In genomic region chr20:19874328-19874727, GRCh38 we compare ENCODE assay signal across 25 cellular contexts.
"Had no signal": no experiment of that assay in that cellular context is flagged by ENCODE, and none has a peak within 500 bp of the region (broad histone marks: within the 10 kb centered on the region; RNA-seq: fewer than 3 reads in every experiment).

No MANE protein-coding gene starts in this region.

- H3K4me3 Mint-ChIP-seq: activated CD4-positive, alpha-beta memory T cell treated with anti-CD3 and anti-CD28 coated beads for 36 hours; activated CD4-positive, alpha-beta T cell treated with anti-CD3 and anti-CD28 coated beads, Interleukin-2, amount 10 ng/mL, durations not matched to agents 24 days and 14 days; activated naive CD4-positive, alpha-beta T cell treated with anti-CD3 and anti-CD28 coated beads, Interleukin-2, amount 10 ng/mL, durations not matched to agents 7 days and 5 days; activated naive CD8-positive, alpha-beta T cell treated with anti-CD3 and anti-CD28 coated beads, Interleukin-2, amount 10 ng/mL, durations not matched to agents 7 days and 5 days; activated T-cell treated with anti-CD3 and anti-CD28 coated beads, Interleukin-2, amount 50 U/mL, for 24 hours; memory B cell; naive thymus-derived CD8-positive, alpha-beta T cell; stimulated activated naive B cell treated with anti-CD40 and anti-IgM and Interleukin-4, amounts not matched to agents 10 μg/mL and 1 μg/mL and 100 μg/mL, for 72 hours had no signal

- H3K27me3 ChIP-seq: ascending aorta, brain microvascular endothelial cell, esophagus squamous epithelium, right atrium auricular region, stomach, thyroid gland, upper lobe of right lung had no signal

- ATAC-seq: naive thymus-derived CD8-positive, alpha-beta T cell; stimulated activated naive B cell treated with anti-CD40 and anti-IgM and Interleukin-4, amounts not matched to agents 10 μg/mL and 1 μg/mL and 100 μg/mL, for 72 hours; upper lobe of right lung had no signal

- H3K4me3 ChIP-seq: ascending aorta, esophagus squamous epithelium, right atrium auricular region, stomach, thyroid gland, upper lobe of right lung had no signal

- H3K27me3 Mint-ChIP-seq: activated CD4-positive, alpha-beta T cell treated with anti-CD3 and anti-CD28 coated beads, Interleukin-2, amount 10 ng/mL, durations not matched to agents 24 days and 14 days; activated naive CD4-positive, alpha-beta T cell treated with anti-CD3 and anti-CD28 coated beads, Interleukin-2, amount 10 ng/mL, durations not matched to agents 7 days and 5 days; activated naive CD8-positive, alpha-beta T cell treated with anti-CD3 and anti-CD28 coated beads, Interleukin-2, amount 10 ng/mL, durations not matched to agents 7 days and 5 days; activated T-cell treated with anti-CD3 and anti-CD28 coated beads, Interleukin-2, amount 50 U/mL, for 24 hours had no signal

- H3K9me3 ChIP-seq: ascending aorta, esophagus squamous epithelium, stomach, thyroid gland, upper lobe of right lung had no signal

- H3K4me1 Mint-ChIP-seq: activated CD4-positive, alpha-beta T cell treated with anti-CD3 and anti-CD28 coated beads, Interleukin-2, amount 10 ng/mL, durations not matched to agents 24 days and 14 days; activated naive CD4-positive, alpha-beta T cell treated with anti-CD3 and anti-CD28 coated beads, Interleukin-2, amount 10 ng/mL, durations not matched to agents 7 days and 5 days; activated naive CD8-positive, alpha-beta T cell treated with anti-CD3 and anti-CD28 coated beads, Interleukin-2, amount 10 ng/mL, durations not matched to agents 7 days and 5 days had no signal

- H3K27ac ChIP-seq: ascending aorta, brain microvascular endothelial cell, esophagus squamous epithelium, right atrium auricular region, stomach, thyroid gland, upper lobe of right lung had no signal

- H3K36me3 ChIP-seq: brain microvascular endothelial cell, upper lobe of right lung had no signal

- DNase-seq: activated CD4-positive, alpha-beta memory T cell treated with anti-CD3 and anti-CD28 coated beads for 36 hours; activated CD4-positive, alpha-beta T cell treated with anti-CD3 and anti-CD28 coated beads, Interleukin-2, amount 10 ng/mL, durations not matched to agents 24 days and 14 days; activated CD4-positive, CD25-positive, alpha-beta regulatory T cell treated with anti-CD3 and anti-CD28 coated beads, Interleukin-2, amount 50 U/mL, for 72 hours; activated CD8-positive, alpha-beta memory T cell treated with anti-CD3 and anti-CD28 coated beads, Interleukin-2, amount 50 U/mL, for 4 hours; activated gamma-delta T cell; activated naive CD4-positive, alpha-beta T cell treated with anti-CD3 and anti-CD28 coated beads, Interleukin-2, amount 10 ng/mL, durations not matched to agents 7 days and 5 days; activated naive CD8-positive, alpha-beta T cell treated with anti-CD3 and anti-CD28 coated beads, Interleukin-2, amount 10 ng/mL, durations not matched to agents 7 days and 5 days; activated T-cell treated with anti-CD3 and anti-CD28 coated beads, Interleukin-2, amount 50 U/mL, for 24 hours; brain microvascular endothelial cell; central memory CD4-positive, alpha-beta T cell; esophagus squamous epithelium; glutamatergic neuron; islet precursor cell; midbrain; naive thymus-derived CD8-positive, alpha-beta T cell; stimulated activated CD4-positive, alpha-beta T cell treated with anti-CD3 and anti-CD28 coated beads, Interleukin-15, amount 100 ng/mL, for 24 hours; stimulated activated CD4-positive, alpha-beta T cell treated with anti-CD3 and anti-CD28 coated beads, Interleukin-2, amount 100 ng/mL, for 24 hours; stimulated activated naive B cell treated with anti-CD40 and anti-IgM and Interleukin-4, amounts not matched to agents 10 μg/mL and 1 μg/mL and 100 μg/mL, for 72 hours; stomach; T-helper 2 cell; thyroid gland; upper lobe of right lung had no signal

- H3K27ac Mint-ChIP-seq: activated CD4-positive, alpha-beta memory T cell treated with anti-CD3 and anti-CD28 coated beads for 36 hours; activated CD4-positive, alpha-beta T cell treated with anti-CD3 and anti-CD28 coated beads, Interleukin-2, amount 10 ng/mL, durations not matched to agents 24 days and 14 days; activated naive CD4-positive, alpha-beta T cell treated with anti-CD3 and anti-CD28 coated beads, Interleukin-2, amount 10 ng/mL, durations not matched to agents 7 days and 5 days; activated naive CD8-positive, alpha-beta T cell treated with anti-CD3 and anti-CD28 coated beads, Interleukin-2, amount 10 ng/mL, durations not matched to agents 7 days and 5 days; activated T-cell treated with anti-CD3 and anti-CD28 coated beads, Interleukin-2, amount 50 U/mL, for 24 hours; memory B cell; naive thymus-derived CD8-positive, alpha-beta T cell; stimulated activated naive B cell treated with anti-CD40 and anti-IgM and Interleukin-4, amounts not matched to agents 10 μg/mL and 1 μg/mL and 100 μg/mL, for 72 hours had no signal

- H3K36me3 Mint-ChIP-seq: activated CD4-positive, alpha-beta memory T cell treated with anti-CD3 and anti-CD28 coated beads for 36 hours; activated naive CD4-positive, alpha-beta T cell treated with anti-CD3 and anti-CD28 coated beads, Interleukin-2, amount 10 ng/mL, durations not matched to agents 7 days and 5 days; activated naive CD8-positive, alpha-beta T cell treated with anti-CD3 and anti-CD28 coated beads, Interleukin-2, amount 10 ng/mL, durations not matched to agents 7 days and 5 days; memory B cell; naive thymus-derived CD8-positive, alpha-beta T cell had no signal

- H3K9me3 Mint-ChIP-seq: activated CD4-positive, alpha-beta T cell treated with anti-CD3 and anti-CD28 coated beads, Interleukin-2, amount 10 ng/mL, durations not matched to agents 24 days and 14 days; activated naive CD4-positive, alpha-beta T cell treated with anti-CD3 and anti-CD28 coated beads, Interleukin-2, amount 10 ng/mL, durations not matched to agents 7 days and 5 days; activated T-cell treated with anti-CD3 and anti-CD28 coated beads, Interleukin-2, amount 50 U/mL, for 24 hours had no signal
